Comparison of ENCODE assay signal across 8 cellular contexts in genomic region chr5:178232124-178232919, GRCh38. TPM values are rescaled to one million over a fixed set of nuclear protein-coding genes. Genes with fewer than 3 reads are reported as not detected.
A peak's percentile ranks its signal among the peaks of the same experiment; 100 is the strongest.
DNase-seq lines count a peak whose midpoint lies in the region; ATAC-seq, FAIRE-seq and TF ChIP-seq lines count a peak whose summit lies in the region.

Gene PHYKPL (minus strand): TSS chr5:178232802. CDS start chr5:178232550, 252 bp downstream.

- no TSS peak for BruUV-seq in HepG2 (replicated peaks; lab: Mats Ljungman, UMichigan)

- H3K27ac Mint-ChIP-seq in activated CD4-positive, alpha-beta T cell treated with anti-CD3 and anti-CD28 coated beads, Interleukin-2, amount 10 ng/mL, durations not matched to agents 24 days and 14 days = peak within 1 kb of the TSS; percentile 87
- H3K27ac Mint-ChIP-seq in dendritic cell treated with granulocyte-macrophage colony-stimulating factor and Interleukin-4, amounts not matched to agents 40 ng/mL and 50 ng/mL, for 4 days = peak within 1 kb of the TSS; percentile 94

- peak; percentile 63 for ATAC-seq in HG02840 (IDR thresholded peaks at IDR 0.05; ENCODE audit: low FRiP score, unreplicated experiment)
- peak; percentile 79 for ATAC-seq in HepG2

- WGBS in HepG2 (ENCODE audit: low lambda C conversion rate) = 0% methylated on average over 5 of the region's 102 CpGs

- H3K79me2 ChIP-seq in HepG2 (ENCODE audit: insufficient read depth, low read length) = peaks cover 20% of the 10 kb centered on the region

- H3K27ac ChIP-seq in 22Rv1 = peak within 1 kb of the TSS; percentile 88
- peak within 1 kb of the TSS; percentile 67 for H3K27ac ChIP-seq in HepG2 (ENCODE audit: extremely low read length, insufficient read depth, low read length)

- no peaks in the 10 kb centered on the region for H3K9me3 ChIP-seq in HepG2 (ENCODE audit: low read length)

- peak within 1 kb of the TSS; percentile 91 for H3K4me3 Mint-ChIP-seq in activated CD4-positive, alpha-beta T cell treated with anti-CD3 and anti-CD28 coated beads, Interleukin-2, amount 10 ng/mL, durations not matched to agents 24 days and 14 days
- H3K4me3 Mint-ChIP-seq in dendritic cell treated with granulocyte-macrophage colony-stimulating factor and Interleukin-4, amounts not matched to agents 40 ng/mL and 50 ng/mL, for 4 days = peak within 1 kb of the TSS; percentile 84

- peak; percentile 29; the same call in 1 of the 2 replicates for TF ChIP-seq CTCF in 22Rv1 (IDR thresholded peaks at IDR 0.05)
- TF ChIP-seq CTCF in GM13977 (IDR thresholded peaks at IDR 0.05; ENCODE audit: extremely low read depth, insufficient read depth, missing control alignments) = no peak
- TF ChIP-seq CTCF in HepG2 (CRISPR knock-in tag; IDR thresholded peaks at IDR 0.05) = peak; percentile 18; the same call in 1 of the 2 replicates

- H3K36me3 ChIP-seq in HepG2 (replicated peaks in 1 of 2; ENCODE audit: control insufficient read depth in 1 of 2, insufficient read depth in 2 of 2, low read length in 2 of 2) = peaks cover 11 to 23% of the 10 kb centered on the region in 2 experiments; a peak in 4 of 5 replicates

- H2AFZ ChIP-seq in HepG2 (ENCODE audit: low read length) = no peak within 1 kb of the TSS

- peak in 1 of 2 experiments; percentile 54; a peak in 1 of 4 replicates for TF ChIP-seq POLR2A in HepG2 (IDR thresholded peaks at IDR 0.05; ENCODE audit: insufficient read depth in 1 of 2, low read depth in 2 of 2, low read length in 2 of 2)

- H3K4me2 ChIP-seq in HepG2 (ENCODE audit: low read depth, low read length) = peak within 1 kb of the TSS; percentile 80

- no peak for TF ChIP-seq RAD21 in HepG2 (CRISPR knock-in tag; IDR thresholded peaks at IDR 0.05)

- no peak for FAIRE-seq in HepG2 (lab: Jason Lieb, UNC)

- peak within 1 kb of the TSS; percentile 69 to 93 (median 87) for H3K4me3 ChIP-seq in HepG2 (replicated peaks in 1 of 3; ENCODE audit: insufficient read depth in 1 of 3, low read depth in 2 of 3, low read length in 3 of 3)

- intact Hi-C loops in activated CD4-positive, alpha-beta T cell treated with anti-CD3 and anti-CD28 coated beads, Interleukin-2, amount 10 ng/mL, durations not matched to agents 24 days and 14 days (cut with micrococcal nuclease) = loop anchor here (2.0 to 10.0 kb wide), 3 partner anchors 28 to 1322 kb away; partner anchors contain the start of genes CLK4, HNRNPAB and RUFY1
- intact Hi-C loops in dendritic cell treated with granulocyte-macrophage colony-stimulating factor and Interleukin-4, amounts not matched to agents 40 ng/mL and 50 ng/mL, for 4 days (cut with micrococcal nuclease) = loop anchor here (5.0 kb wide), 2 partner anchors 360 to 1585 kb away; partner anchors contain the start of genes COL23A1 and TSPAN17
- intact Hi-C loops in HepG2 (cut with micrococcal nuclease; ENCODE audit: unreplicated experiment) = no loop called here

- H4K20me1 ChIP-seq in HepG2 (ENCODE audit: insufficient read depth, low read length) = no peaks in the 10 kb centered on the region

- DNase-seq in GM13977 (ENCODE audit: low spot score) (peak; percentile 88), NCI-H2196 (lab: John Stamatoyannopoulos, UW; ENCODE audit: unreplicated experiment) (peak; percentile 82), HepG2 (ENCODE audit: low spot score) (peak; percentile 36)
- DNase-seq in activated CD4-positive, alpha-beta T cell treated with anti-CD3 and anti-CD28 coated beads, Interleukin-2, amount 10 ng/mL, durations not matched to agents 24 days and 14 days = peak; percentile 93
- peak; percentile 48 for DNase-seq in stimulated activated CD4-positive, alpha-beta T cell treated with anti-CD3 and anti-CD28 coated beads, Interleukin-2, amount 100 ng/mL, for 4 hours (ENCODE audit: low read depth)

- H3K9me3 Mint-ChIP-seq in activated CD4-positive, alpha-beta T cell treated with anti-CD3 and anti-CD28 coated beads, Interleukin-2, amount 10 ng/mL, durations not matched to agents 24 days and 14 days = no peaks in the 10 kb centered on the region
- H3K9me3 Mint-ChIP-seq in dendritic cell treated with granulocyte-macrophage colony-stimulating factor and Interleukin-4, amounts not matched to agents 40 ng/mL and 50 ng/mL, for 4 days = no peaks in the 10 kb centered on the region

- POLR2A ChIA-PET in HepG2 (lab: Yijun Ruan, JAX) = interaction anchor here (0.5 to 3.1 kb wide), 11 partner anchors 11 to 1318 kb away, joined by 3 to 12 read pairs (median 4); partner anchors contain the start of genes HNRNPAB, NHP2 and RUFY1

- H3K36me3 Mint-ChIP-seq in activated CD4-positive, alpha-beta T cell treated with anti-CD3 and anti-CD28 coated beads, Interleukin-2, amount 10 ng/mL, durations not matched to agents 24 days and 14 days (ENCODE audit: low read depth) = peaks cover 43% of the 10 kb centered on the region
- H3K36me3 Mint-ChIP-seq in dendritic cell treated with granulocyte-macrophage colony-stimulating factor and Interleukin-4, amounts not matched to agents 40 ng/mL and 50 ng/mL, for 4 days (ENCODE audit: low read depth) = peaks cover 47% of the 10 kb centered on the region

- CTCF ChIA-PET in HepG2 (lab: Yijun Ruan, JAX; ENCODE audit: low intra/inter-chr PET ratio, low total read pairs) = no interaction called here

- peaks cover 61% of the 10 kb centered on the region for H3K4me1 ChIP-seq in HepG2 (ENCODE audit: insufficient read depth, low read length)

- H3K9ac ChIP-seq in HepG2 (ENCODE audit: insufficient read depth, low read depth, low read length) = peak within 1 kb of the TSS; percentile 83

- TF ChIP-seq EP300 in HepG2 (IDR thresholded peaks at IDR 0.05; ENCODE audit: low read depth in 2 of 2, low read length in 2 of 2) (no peak), HepG2 (CRISPR knock-in tag; IDR thresholded peaks at IDR 0.05; ENCODE audit: borderline replicate concordance) (peak; percentile 27; the same call in 1 of the 2 replicates)

- H3K27me3 Mint-ChIP-seq in activated CD4-positive, alpha-beta T cell treated with anti-CD3 and anti-CD28 coated beads, Interleukin-2, amount 10 ng/mL, durations not matched to agents 24 days and 14 days = no peaks in the 10 kb centered on the region
- no peaks in the 10 kb centered on the region for H3K27me3 Mint-ChIP-seq in dendritic cell treated with granulocyte-macrophage colony-stimulating factor and Interleukin-4, amounts not matched to agents 40 ng/mL and 50 ng/mL, for 4 days

- in situ Hi-C loops in GM13977 (cut with MboI; ENCODE audit: low pct_unique_long_range_greater_than_20kb, low sequenced_read_pairs, unreplicated experiment) (no loop called here), HepG2 (cut with HindIII; ENCODE audit: extremely low pct_ligation_motif_present, low pct_unique_long_range_greater_than_20kb) (no loop called here)

- no peaks in the 10 kb centered on the region for H3K27me3 ChIP-seq in HepG2 (ENCODE audit: control insufficient read depth in 1 of 2, insufficient read depth in 2 of 2, low read length in 2 of 2)

- H3K4me1 Mint-ChIP-seq in activated CD4-positive, alpha-beta T cell treated with anti-CD3 and anti-CD28 coated beads, Interleukin-2, amount 10 ng/mL, durations not matched to agents 24 days and 14 days = peaks cover 51% of the 10 kb centered on the region
- H3K4me1 Mint-ChIP-seq in dendritic cell treated with granulocyte-macrophage colony-stimulating factor and Interleukin-4, amounts not matched to agents 40 ng/mL and 50 ng/mL, for 4 days (ENCODE audit: low read depth) = peaks cover 89% of the 10 kb centered on the region

TF ChIP-seq in HepG2, 621 proteins besides CTCF, POLR2A, EP300 and RAD21 (continues in another document):
- peak; percentile 57 for TF ChIP-seq PTBP1 (IDR thresholded peaks at IDR 0.05; ENCODE audit: low read depth, low read length, poor library complexity, severe bottlenecking)
- TF ChIP-seq ZNF501 (CRISPR knock-in tag; IDR thresholded peaks at IDR 0.05) = peak; percentile 40; the same call in 1 of the 2 replicates
- TF ChIP-seq HNF1B (CRISPR knock-in tag; IDR thresholded peaks at IDR 0.05) = no peak
- TF ChIP-seq SP2 (CRISPR knock-in tag; IDR thresholded peaks at IDR 0.05) = peak; percentile 57; the same call in 1 of the 2 replicates

RNA-seq across cellular contexts. Expression of gene PHYKPL, which starts in this region (rescaled TPM):
- total RNA-seq in activated CD4-positive, alpha-beta T cell treated with anti-CD3 and anti-CD28 coated beads, Interleukin-2, amount 10 ng/mL, durations not matched to agents 24 days and 14 days = 77.8 and 85.9 TPM in 2 replicates
- 6.5 and 18.0 TPM in 2 replicates for total RNA-seq in HepG2 (2016; rRNA removed; fragmentation: Illumina TruSeq; extraction: Trizol)
- 9.3 and 10.3 TPM in 2 replicates for total RNA-seq in HepG2 (2016; cell fraction: cytosol; rRNA removed; fragmentation: Illumina TruSeq; extraction: Trizol; ENCODE audit: low read depth)
- 6.3 and 18.2 TPM in 2 replicates for total RNA-seq in HepG2 (2016; cell fraction: insoluble cytoplasmic fraction; rRNA removed; fragmentation: Illumina TruSeq; extraction: Trizol)
- 12.3 and 14.3 TPM in 2 replicates for total RNA-seq in HepG2 (2016; cell fraction: membrane; rRNA removed; fragmentation: Illumina TruSeq; extraction: Trizol)
- 28.0 and 31.5 TPM in 2 replicates for total RNA-seq in HepG2 (2016; cell fraction: nucleus; rRNA removed; fragmentation: Illumina TruSeq; extraction: Trizol)
- 78.6 and 94.3 TPM in 2 replicates for polyA plus RNA-seq in HepG2 (2011; rRNA removed)
- polyA plus RNA-seq in HepG2 (2011; cell fraction: cytosol; rRNA removed) = 35.8 and 36.7 TPM in 2 replicates
- 312 and 345 TPM in 2 replicates for polyA plus RNA-seq in HepG2 (2011; cell fraction: nucleus; rRNA removed)
- 25.4 and 34.0 TPM in 2 replicates for polyA plus RNA-seq in HepG2 (2012)
- 6.9 and 8.7 TPM in 2 replicates for polyA plus RNA-seq in HepG2 (2016; cell fraction: cytosol; fragmentation: Illumina TruSeq; extraction: Trizol; ENCODE audit: low read depth)
- 6.1 and 7.0 TPM in 2 replicates for polyA plus RNA-seq in HepG2 (2016; cell fraction: insoluble cytoplasmic fraction; fragmentation: Illumina TruSeq; extraction: Trizol; ENCODE audit: low read depth)
- polyA plus RNA-seq in HepG2 (2016; cell fraction: membrane; fragmentation: Illumina TruSeq; extraction: Trizol; ENCODE audit: low read depth) = 9.0 and 11.2 TPM in 2 replicates
- 47.5 and 57.4 TPM in 2 replicates for polyA plus RNA-seq in HepG2 (2016; cell fraction: nucleus; fragmentation: Illumina TruSeq; extraction: Trizol; ENCODE audit: insufficient read depth, low read depth)
- 97.9 and 139 TPM in 2 replicates for polyA minus RNA-seq in HepG2 (2011; rRNA and poly(A)+ RNA removed; ENCODE audit: low replicate concordance)
- 10.3 and 11.5 TPM in 2 replicates for polyA minus RNA-seq in HepG2 (2011; cell fraction: cytosol; rRNA and poly(A)+ RNA removed)
- polyA minus RNA-seq in HepG2 (2011; cell fraction: nucleus; rRNA and poly(A)+ RNA removed) = 134 and 154 TPM in 2 replicates

Comparison
In these comparisons a context has a peak if more than half of its experiments do, and no peak if none do; other contexts are left out.
1. Peak in every context shown above with its lines: DNase-seq, ATAC-seq, H3K4me3 ChIP-seq and H3K27ac ChIP-seq.
2. DNase-seq: peak in every context shown above with its lines; median percentile 93 in activated CD4-positive, alpha-beta T cell treated with anti-CD3 and anti-CD28 coated beads, Interleukin-2, amount 10 ng/mL, durations not matched to agents 24 days and 14 days; 88 in GM13977; 82 in NCI-H2196; 48 in stimulated activated CD4-positive, alpha-beta T cell treated with anti-CD3 and anti-CD28 coated beads, Interleukin-2, amount 100 ng/mL, for 4 hours; 36 in HepG2.